Comparison of ENCODE assay signal across 7 cellular contexts in the genomic region with DNA sequence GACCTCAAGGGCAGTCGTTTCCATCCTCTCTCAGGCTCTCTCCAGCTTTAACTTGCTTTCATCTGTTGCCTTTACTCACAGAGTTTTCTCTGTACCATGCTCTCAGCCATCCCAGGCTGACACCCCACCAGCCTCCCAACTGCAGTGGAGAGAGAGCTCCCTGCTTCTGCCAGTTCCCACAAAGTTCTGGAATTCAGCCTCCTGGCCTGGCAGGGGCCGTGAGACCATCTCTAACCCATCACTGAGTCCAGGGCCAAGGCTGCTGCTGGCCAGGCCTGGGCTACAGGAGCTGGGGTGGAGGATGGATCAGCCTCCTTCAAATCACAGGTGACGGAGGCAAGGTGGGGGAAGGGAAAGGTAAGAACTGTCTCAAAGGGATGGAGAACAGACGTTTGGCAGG.
DNase-seq lines count a peak whose midpoint lies in the region; ATAC-seq, FAIRE-seq and TF ChIP-seq lines count a peak whose summit lies in the region.
"Not testable (repeated sequence)": the region's sequence is repeated elsewhere in the genome, so short reads cannot be mapped to it uniquely, and the experiment has no call there.

No MANE protein-coding gene starts in this region.

- peak; percentile 13 for FAIRE-seq in A549 (lab: Jason Lieb, UNC)
- FAIRE-seq in HTR-8/SVneo (lab: Jason Lieb, UNC): peak; percentile 51
- FAIRE-seq in urothelium cell line (lab: Jason Lieb, UNC): peak; percentile 75

- peak overlapping the region; percentile 70 for H3K27ac Mint-ChIP-seq in nephron progenitor cell

- not testable (repeated sequence) for H3K9me3 Mint-ChIP-seq in nephron progenitor cell

- peak overlapping the region; percentile 55 for H3K4me2 ChIP-seq in A549

- intact Hi-C loops in left ventricle myocardium superior (cut with micrococcal nuclease); sciatic nerve (cut with DNase I): not testable (repeated sequence)

- H3K4me1 ChIP-seq in A549: peaks cover 51% of the 10 kb centered on the region

- not testable (repeated sequence) for TF ChIP-seq POLR2A in A549 (IDR thresholded peaks at IDR 0.05; ENCODE audit: low read length)

- 81% methylated on average over 4 of the region's 4 CpGs for WGBS in A549 (ENCODE audit: missing lambda C conversion rate)

- peak overlapping the region; percentile 43 for H3K4me3 Mint-ChIP-seq in nephron progenitor cell

- not testable (repeated sequence) for TF ChIP-seq EP300 in A549 (IDR thresholded peaks at IDR 0.05)

- TF ChIP-seq CTCF in A549 (IDR thresholded peaks at IDR 0.05); nephron progenitor cell (IDR thresholded peaks at IDR 0.05): not testable (repeated sequence)

- not testable (repeated sequence) for TF ChIP-seq RAD21 in A549 (conservative IDR thresholded peaks at IDR 0.05 in 1 of 2, IDR thresholded peaks at IDR 0.05 in 1 of 2)

- CTCF ChIA-PET in A549 (lab: Yijun Ruan, JAX): not testable (repeated sequence)

- ATAC-seq in A549 (peak in 1 of 2 experiments; percentile 28; a peak in 3 of 6 replicates), left ventricle myocardium superior (peak; percentile 63), sciatic nerve (peak; percentile 43)

- DNase-seq in A549 (ENCODE audit: low read depth in 1 of 2, low spot score in 1 of 2); HTR-8/SVneo (ENCODE audit: insufficient read length, low spot score); nephron progenitor cell; sciatic nerve (ENCODE audit: low spot score); urothelium cell line (ENCODE audit: low spot score): not testable (repeated sequence)
- DNase-seq in cerebellar cortex (ENCODE audit: low spot score) (peak; percentile 62), left ventricle myocardium superior (peak; percentile 50)

- H3K36me3 Mint-ChIP-seq in nephron progenitor cell (ENCODE audit: low read depth): not testable (repeated sequence)

- POLR2A ChIA-PET in A549 (lab: Yijun Ruan, JAX): not testable (repeated sequence)

- H3K9me3 ChIP-seq in A549: not testable (repeated sequence)

- peaks cover 38% of the 10 kb centered on the region for H3K4me1 Mint-ChIP-seq in nephron progenitor cell

- H3K4me3 ChIP-seq in A549: not testable (repeated sequence)

- H3K27me3 Mint-ChIP-seq in nephron progenitor cell (ENCODE audit: low read depth, poor library complexity): not testable (repeated sequence)

- H3K27ac ChIP-seq in A549: peak overlapping the region; percentile 68 to 87
